1 cellular context compared by ENCODE assay signal in genomic region chr14:77074969-77075368, GRCh38.
TF ChIP-seq lines count a peak whose summit lies in the region.

No MANE protein-coding gene starts in this region.

TF ChIP-seq in HepG2, 621 proteins besides CTCF, POLR2A, EP300 and RAD21:
- TF ChIP-seq KDM6A (CRISPR knock-in tag; IDR thresholded peaks at IDR 0.05; ENCODE audit: low read depth) (no peak), RXRA (CRISPR knock-in tag; IDR thresholded peaks at IDR 0.05) (no peak), FIP1L1 (IDR thresholded peaks at IDR 0.05; ENCODE audit: borderline replicate concordance, insufficient read depth, low read depth, low read length) (no peak), RELA (CRISPR knock-in tag; IDR thresholded peaks at IDR 0.05) (no peak), KLF12 (CRISPR knock-in tag; IDR thresholded peaks at IDR 0.05; ENCODE audit: borderline replicate concordance) (no peak), ZNF354B (CRISPR knock-in tag; IDR thresholded peaks at IDR 0.05) (no peak), TFAP4 (IDR thresholded peaks at IDR 0.05; ENCODE audit: borderline replicate concordance, low read depth) (no peak), ZNF589 (CRISPR knock-in tag; conservative IDR thresholded peaks at IDR 0.05) (no peak), WIZ (CRISPR knock-in tag; IDR thresholded peaks at IDR 0.05) (no peak), ZNF253 (CRISPR knock-in tag; IDR thresholded peaks at IDR 0.05; ENCODE audit: borderline replicate concordance) (no peak), EZH2 (conservative IDR thresholded peaks at IDR 0.05; ENCODE audit: low read depth, low read length) (no peak), MNT (IDR thresholded peaks at IDR 0.05) (no peak), RARA (CRISPR knock-in tag; IDR thresholded peaks at IDR 0.05) (no peak)
TF ChIP-seq in HepG2: peak in this region for 0.
